11 cellular contexts compared by ENCODE assay signal in the genomic region with DNA sequence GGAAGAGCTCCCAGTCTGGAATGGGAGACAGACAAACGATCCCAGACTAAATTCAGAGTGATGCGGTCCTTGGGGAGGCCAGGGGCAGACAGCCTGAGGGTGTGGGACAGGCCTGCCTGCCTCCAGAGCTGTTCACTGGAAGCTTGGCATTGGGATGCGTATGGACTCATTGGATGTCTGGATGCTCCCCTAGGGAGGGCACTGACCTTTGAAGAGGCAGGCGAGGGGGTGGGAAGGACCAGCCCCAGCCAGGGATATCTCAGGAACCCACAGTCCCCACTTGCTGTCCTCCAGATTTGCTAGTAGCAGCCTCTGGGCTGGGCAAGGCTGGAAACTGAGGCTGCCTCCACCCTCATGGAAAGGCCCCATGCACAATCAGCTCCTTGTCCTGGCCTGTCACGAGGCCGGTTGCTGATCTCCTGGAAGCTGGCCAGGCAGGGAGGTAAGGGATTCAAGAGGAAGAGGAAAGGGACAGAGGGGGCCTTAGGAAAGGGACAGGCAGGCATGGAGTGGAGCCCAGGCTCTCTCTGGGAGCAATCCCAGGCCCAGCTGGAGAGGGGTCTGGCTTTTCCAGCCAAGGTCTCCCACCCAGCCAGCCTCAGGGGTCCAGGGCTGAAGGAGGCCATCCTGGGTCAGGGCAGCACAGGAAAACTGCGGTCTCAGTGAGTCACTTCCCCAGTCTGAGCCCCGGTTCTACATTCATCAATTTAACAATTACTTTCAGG.
DNase-seq lines count a peak whose midpoint lies in the region; ATAC-seq and TF ChIP-seq lines count a peak whose summit lies in the region.
"Had no signal": no experiment of that assay in that cellular context is flagged by ENCODE, and none has a peak within 500 bp of the region (broad histone marks: within the 10 kb centered on the region; RNA-seq: fewer than 3 reads in every experiment).

No MANE protein-coding gene starts in this region.

- H3K4me3 ChIP-seq in esophagus (ENCODE audit: low read depth in 1 of 2, low read length in 2 of 2) (no peak overlapping the region), mesodermal cell (ENCODE audit: extremely low read depth, insufficient read depth, low read length, poor library complexity, severe bottlenecking) (no peak overlapping the region), thoracic aorta (peak overlapping the region; percentile 71)
- H3K4me3 ChIP-seq in CD8-positive, alpha-beta T cell (ENCODE audit: low read depth, low read length): no peak overlapping the region

- peaks cover 9 to 18% of the 10 kb centered on the region in 2 donors for H3K4me1 ChIP-seq in esophagus (ENCODE audit: control insufficient read depth in 2 of 2, insufficient read depth in 2 of 2, low read length in 1 of 2)
- peaks cover 50% of the 10 kb centered on the region for H3K4me1 ChIP-seq in mesodermal cell (ENCODE audit: control insufficient read depth, insufficient read depth, low read length, poor library complexity, severe bottlenecking)
- H3K4me1 ChIP-seq in thoracic aorta (ENCODE audit: control insufficient read depth in 1 of 2, low read depth in 2 of 2): peaks cover 26 to 70% of the 10 kb centered on the region in 2 donors
- H3K4me1 ChIP-seq in CD8-positive, alpha-beta T cell (ENCODE audit: insufficient read depth, low read length): no peaks in the 10 kb centered on the region

- ATAC-seq in thoracic aorta (ENCODE audit: insufficient number of reproducible peaks, low FRiP score, low read depth): no peak
- no peak for ATAC-seq in CD8-positive, alpha-beta T cell

- no peaks in the 10 kb centered on the region for H3K36me3 ChIP-seq in esophagus (ENCODE audit: control insufficient read depth in 2 of 2, insufficient read depth in 2 of 2, low read length in 1 of 2)
- no peaks in the 10 kb centered on the region for H3K36me3 ChIP-seq in mesodermal cell (ENCODE audit: control insufficient read depth, insufficient read depth, low read length)
- H3K36me3 ChIP-seq in thoracic aorta: no peaks in the 10 kb centered on the region
- H3K36me3 ChIP-seq in CD8-positive, alpha-beta T cell (ENCODE audit: insufficient read depth, low read length): no peaks in the 10 kb centered on the region

- H3K27ac Mint-ChIP-seq in CD8-positive, alpha-beta T cell: no peak overlapping the region

- no peaks in the 10 kb centered on the region for H3K9me3 ChIP-seq in esophagus (ENCODE audit: control insufficient read depth in 2 of 2, insufficient read depth in 1 of 2, low read depth in 1 of 2, low read length in 1 of 2)
- no peaks in the 10 kb centered on the region for H3K9me3 ChIP-seq in mesodermal cell (ENCODE audit: control insufficient read depth, low read length)
- H3K9me3 ChIP-seq in thoracic aorta: no peaks in the 10 kb centered on the region
- H3K9me3 ChIP-seq in CD8-positive, alpha-beta T cell (ENCODE audit: low read length): no peaks in the 10 kb centered on the region

- CTCF ChIA-PET in CD8-positive, alpha-beta T cell (lab: Charles Lee): no interaction called here

- DNase-seq in HT1080 (ENCODE audit: low read depth) (peak; percentile 80), thoracic aorta (ENCODE audit: low spot score) (no peak), retina (no peak), NCI-H69 (lab: John Stamatoyannopoulos, UW) (no peak), NCI-H345 (lab: John Stamatoyannopoulos, UW) (no peak)
- DNase-seq in CD8-positive, alpha-beta T cell: no peak
- DNase-seq: activated T-cell treated with anti-CD3 and anti-CD28 coated beads, Interleukin-2, amount 50 U/mL, for 1 hour; NCI-H1436 treated with DMSO at 0.1 percent for 48 hours; OCI-M1 had no signal

- TF ChIP-seq CTCF in thoracic aorta (IDR thresholded peaks at IDR 0.05): no peak
- no peak for TF ChIP-seq CTCF in CD8-positive, alpha-beta T cell (IDR thresholded peaks at IDR 0.05)

- POLR2A ChIA-PET in CD8-positive, alpha-beta T cell (lab: Charles Lee): no interaction called here

- H3K9me3 Mint-ChIP-seq in CD8-positive, alpha-beta T cell: no peaks in the 10 kb centered on the region

- H3K27me3 ChIP-seq in esophagus (ENCODE audit: control insufficient read depth in 1 of 2, insufficient read depth in 2 of 2, low read length in 2 of 2) (no peaks in the 10 kb centered on the region), thoracic aorta (replicated peaks; ENCODE audit: insufficient read depth) (no peaks in the 10 kb centered on the region)
- H3K27me3 ChIP-seq in CD8-positive, alpha-beta T cell (ENCODE audit: insufficient read depth, low read length): no peaks in the 10 kb centered on the region

- no peak overlapping the region for H3K4me3 Mint-ChIP-seq in CD8-positive, alpha-beta T cell

- H3K27me3 Mint-ChIP-seq in CD8-positive, alpha-beta T cell (ENCODE audit: low read depth): peaks cover 8% of the 10 kb centered on the region

- WGBS in esophagus, 2 donors: 31 to 40% methylated on average over 8 of the region's 8 CpGs
- WGBS in mesodermal cell (ENCODE audit: insufficient coverage in 2 of 2), 2 experiments: 78 to 79% methylated on average over 6 to 7 of the region's 8 CpGs

- no peaks in the 10 kb centered on the region for H3K36me3 Mint-ChIP-seq in CD8-positive, alpha-beta T cell

- H3K4me1 Mint-ChIP-seq in CD8-positive, alpha-beta T cell (ENCODE audit: low read depth): no peaks in the 10 kb centered on the region

- H3K27ac ChIP-seq in esophagus (ENCODE audit: low read depth in 2 of 2, low read length in 1 of 2): peak overlapping the region; percentile 19 to 28
- peak overlapping the region; percentile 66 for H3K27ac ChIP-seq in mesodermal cell (ENCODE audit: low read depth, low read length, severe bottlenecking)
- peak overlapping the region; percentile 76 to 77 for H3K27ac ChIP-seq in thoracic aorta
- no peak overlapping the region for H3K27ac ChIP-seq in CD8-positive, alpha-beta T cell (ENCODE audit: low read depth, low read length)

- intact Hi-C loops in CD8-positive, alpha-beta T cell (cut with DNase I, micrococcal nuclease): no loop called here
